16 cellular contexts compared by ENCODE assay signal in genomic region chr9:107332883-107333282, GRCh38. TPM values are rescaled to one million over a fixed set of nuclear protein-coding genes. Genes with fewer than 3 reads are reported as not detected.
DNase-seq lines count a peak whose midpoint lies in the region; ATAC-seq and TF ChIP-seq lines count a peak whose summit lies in the region.
"Had no signal": no experiment of that assay in that cellular context is flagged by ENCODE, and none has a peak within 500 bp of the region (broad histone marks: within the 10 kb centered on the region; RNA-seq: fewer than 3 reads in every experiment).

No MANE protein-coding gene starts in this region.

- 53% methylated on average over 2 of the region's 2 CpGs for WGBS in testis, 2 donors

- H3K4me1 Mint-ChIP-seq in MCF 10A (ENCODE audit: insufficient read depth, unreplicated experiment) (peaks cover 11% of the 10 kb centered on the region), IgD-negative memory B cell (peaks cover 0 to 2% (median 0%) of the 10 kb centered on the region in 3 donors), endothelial cell (ENCODE audit: unreplicated experiment) (peaks cover 8% of the 10 kb centered on the region)
- H3K4me1 Mint-ChIP-seq in activated CD8-positive, alpha-beta T cell treated with anti-CD3 and anti-CD28 coated beads for 36 hours (ENCODE audit: low read depth): no peaks in the 10 kb centered on the region

- H3K36me3 ChIP-seq in breast epithelium (no peaks in the 10 kb centered on the region), testis (ENCODE audit: low read depth, missing control alignments) (no peaks in the 10 kb centered on the region)

- H3K27ac ChIP-seq in breast epithelium: no peak overlapping the region
- H3K27ac ChIP-seq in testis: peak overlapping the region in 1 of 2 donors; percentile 5
- H3K27ac ChIP-seq: C4-2B, PC-9 had no signal

- BruUV-seq in MCF 10A (replicated peaks; lab: Mats Ljungman, UMichigan): no TSS peak

- CTCF ChIA-PET in MCF 10A (lab: Yijun Ruan, JAX): interaction anchor here (0.6 to 3.0 kb wide), 3 partner anchors 9 to 376 kb away, joined by 3 to 24 read pairs (median 6); no protein-coding TSS in a partner anchor
- CTCF ChIA-PET in activated CD8-positive, alpha-beta T cell treated with anti-CD3 and anti-CD28 coated beads for 36 hours (lab: Charles Lee): interaction anchor here (2.6 kb wide), 1 partner anchor 8 kb away, joined by 16 read pairs; no protein-coding TSS in a partner anchor

- POLR2A ChIA-PET in MCF 10A (lab: Yijun Ruan, JAX): interaction anchor here (0.8 to 2.2 kb wide), 2 partner anchors 12 to 46 kb away, joined by 3 to 6 read pairs; no protein-coding TSS in a partner anchor
- POLR2A ChIA-PET in activated CD8-positive, alpha-beta T cell treated with anti-CD3 and anti-CD28 coated beads for 36 hours (lab: Charles Lee): no interaction called here

- no peaks in the 10 kb centered on the region for H3K4me1 ChIP-seq in breast epithelium
- no peaks in the 10 kb centered on the region for H3K4me1 ChIP-seq in testis

- no peak overlapping the region for H3K4me3 ChIP-seq in breast epithelium
- no peak overlapping the region for H3K4me3 ChIP-seq in testis
- H3K4me3 ChIP-seq: PC-9 had no signal

- DNase-seq in MCF 10A (ENCODE audit: unreplicated experiment): no peak
- no peak for DNase-seq in breast epithelium (ENCODE audit: low spot score in 2 of 2)
- no peak for DNase-seq in endothelial cell (ENCODE audit: low spot score)
- peak; percentile 53 for DNase-seq in testis
- DNase-seq in activated CD8-positive, alpha-beta T cell treated with anti-CD3 and anti-CD28 coated beads for 36 hours: no peak
- DNase-seq in hypothalamus (lab: John Stamatoyannopoulos, UW): no peak
- DNase-seq: DMS53, HFFc6, KG1, NCI-H1048, NCI-H146, NCI-H2081, NCI-H774, PC-9 had no signal

- H3K27ac Mint-ChIP-seq in MCF 10A (ENCODE audit: low read depth, unreplicated experiment) (peak overlapping the region; percentile 53), IgD-negative memory B cell (peak overlapping the region in 2 of 3 donors; percentile 59 to 79), endothelial cell (ENCODE audit: unreplicated experiment) (peak overlapping the region; percentile 6)
- H3K27ac Mint-ChIP-seq in activated CD8-positive, alpha-beta T cell treated with anti-CD3 and anti-CD28 coated beads for 36 hours: no peak overlapping the region
- H3K27ac Mint-ChIP-seq: HFFc6 had no signal

- H3K9me3 ChIP-seq in breast epithelium: no peaks in the 10 kb centered on the region
- no peaks in the 10 kb centered on the region for H3K9me3 ChIP-seq in testis

- H3K27me3 ChIP-seq in breast epithelium (no peaks in the 10 kb centered on the region), testis (no peaks in the 10 kb centered on the region)

- H3K36me3 Mint-ChIP-seq in MCF 10A (ENCODE audit: insufficient read depth, unreplicated experiment) (peaks cover 95% of the 10 kb centered on the region), IgD-negative memory B cell (peaks cover 5% of the 10 kb centered on the region), endothelial cell (ENCODE audit: low read depth, unreplicated experiment) (peaks cover 45% of the 10 kb centered on the region)
- peaks cover 53% of the 10 kb centered on the region for H3K36me3 Mint-ChIP-seq in activated CD8-positive, alpha-beta T cell treated with anti-CD3 and anti-CD28 coated beads for 36 hours (ENCODE audit: low read depth)

- H3K27me3 Mint-ChIP-seq in MCF 10A (ENCODE audit: insufficient read depth, unreplicated experiment) (no peaks in the 10 kb centered on the region), IgD-negative memory B cell (no peaks in the 10 kb centered on the region), endothelial cell (ENCODE audit: unreplicated experiment) (peaks cover 4% of the 10 kb centered on the region)
- H3K27me3 Mint-ChIP-seq in activated CD8-positive, alpha-beta T cell treated with anti-CD3 and anti-CD28 coated beads for 36 hours: no peaks in the 10 kb centered on the region

- no peak for TF ChIP-seq POLR2A in breast epithelium (IDR thresholded peaks at IDR 0.05)
- TF ChIP-seq POLR2A in testis (IDR thresholded peaks at IDR 0.05): no peak

- intact Hi-C loops in MCF 10A (cut with micrococcal nuclease) (no loop called here), breast epithelium (cut with DNase I; ENCODE audit: low total_unique reads) (loop anchor here (10.0 kb wide), 1 partner anchor 78 kb away; no protein-coding TSS in a partner anchor), testis (cut with DNase I; ENCODE audit: low total_unique reads) (no loop called here)
- intact Hi-C loops in activated CD8-positive, alpha-beta T cell treated with anti-CD3 and anti-CD28 coated beads for 36 hours (cut with micrococcal nuclease): no loop called here

- no peak for ATAC-seq in activated CD8-positive, alpha-beta T cell treated with anti-CD3 and anti-CD28 coated beads for 36 hours

- H3K9me3 Mint-ChIP-seq in MCF 10A (ENCODE audit: unreplicated experiment) (no peaks in the 10 kb centered on the region), IgD-negative memory B cell (no peaks in the 10 kb centered on the region), endothelial cell (ENCODE audit: unreplicated experiment) (no peaks in the 10 kb centered on the region)
- H3K9me3 Mint-ChIP-seq in activated CD8-positive, alpha-beta T cell treated with anti-CD3 and anti-CD28 coated beads for 36 hours: no peaks in the 10 kb centered on the region
- H3K9me3 Mint-ChIP-seq: HFFc6 had no signal

- H3K4me3 Mint-ChIP-seq in MCF 10A (ENCODE audit: unreplicated experiment) (no peak overlapping the region), IgD-negative memory B cell (no peak overlapping the region), endothelial cell (ENCODE audit: unreplicated experiment) (no peak overlapping the region)
- no peak overlapping the region for H3K4me3 Mint-ChIP-seq in activated CD8-positive, alpha-beta T cell treated with anti-CD3 and anti-CD28 coated beads for 36 hours
- H3K4me3 Mint-ChIP-seq: HFFc6 had no signal

- TF ChIP-seq CTCF in MCF 10A (IDR thresholded peaks at IDR 0.05; ENCODE audit: unreplicated experiment): no peak
- no peak for TF ChIP-seq CTCF in breast epithelium (IDR thresholded peaks at IDR 0.05)
- no peak for TF ChIP-seq CTCF in endothelial cell (IDR thresholded peaks at IDR 0.05; ENCODE audit: unreplicated experiment)
- TF ChIP-seq CTCF in testis (IDR thresholded peaks at IDR 0.05): no peak
- TF ChIP-seq CTCF in activated CD8-positive, alpha-beta T cell treated with anti-CD3 and anti-CD28 coated beads for 36 hours (IDR thresholded peaks at IDR 0.05): no peak

RNA-seq across cellular contexts. Expression of gene RAD23B, which starts 49.8 kb away (rescaled TPM):
- total RNA-seq in MCF 10A (2022) (173 and 222 TPM in 2 replicates), breast epithelium (10 to 100 TPM; 63.6 to 70.2 (median 68.1) TPM), endothelial cell (ENCODE audit: unreplicated experiment) (116 TPM), testis (100 to 1,000 TPM; 116 to 199 TPM)
- polyA plus RNA-seq in IgD-negative memory B cell (17.6 TPM), testis (ENCODE audit: insufficient read depth, low read depth, low replicate concordance) (138 TPM)
- 100 to 1,000 TPM; 115 to 117 TPM for total RNA-seq in activated CD8-positive, alpha-beta T cell treated with anti-CD3 and anti-CD28 coated beads for 36 hours
